Comparison of ENCODE assay signal across 8 cellular contexts in genomic region chr9:131731237-131731995, GRCh38. TPM values are rescaled to one million over a fixed set of nuclear protein-coding genes. Genes with fewer than 3 reads are reported as not detected.
DNase-seq lines count a peak whose midpoint lies in the region; ATAC-seq and TF ChIP-seq lines count a peak whose summit lies in the region.

No MANE protein-coding gene starts in this region.

- H3K4me1 Mint-ChIP-seq in activated naive CD8-positive, alpha-beta T cell (ENCODE audit: low read depth): peaks cover 95% of the 10 kb centered on the region

- H3K36me3 ChIP-seq in lower lobe of right lung: no peaks in the 10 kb centered on the region
- H3K36me3 ChIP-seq in vagina: peaks cover 0 to 5% of the 10 kb centered on the region in 2 donors

- H3K4me3 Mint-ChIP-seq in activated naive CD8-positive, alpha-beta T cell: peak overlapping the region; percentile 83

- H3K27ac Mint-ChIP-seq in activated naive CD8-positive, alpha-beta T cell: peak overlapping the region; percentile 96

- intact Hi-C loops in lower lobe of right lung (cut with DNase I): loop anchor here (10.0 kb wide), 1 partner anchor 77 kb away; no protein-coding TSS in a partner anchor
- intact Hi-C loops in vagina (cut with DNase I): no loop called here

- H3K27ac ChIP-seq in lower lobe of right lung: peak overlapping the region; percentile 91
- H3K27ac ChIP-seq in vagina: peak overlapping the region; percentile 64

- H3K4me3 ChIP-seq in lower lobe of right lung: no peak overlapping the region
- H3K4me3 ChIP-seq in vagina: no peak overlapping the region

- H3K27me3 Mint-ChIP-seq in activated naive CD8-positive, alpha-beta T cell: no peaks in the 10 kb centered on the region

- TF ChIP-seq CTCF in lower lobe of right lung (IDR thresholded peaks at IDR 0.05) (no peak), vagina (IDR thresholded peaks at IDR 0.05) (no peak)

- H3K36me3 Mint-ChIP-seq in activated naive CD8-positive, alpha-beta T cell: peaks cover 4% of the 10 kb centered on the region

- ATAC-seq in lower lobe of right lung: no peak

- H3K27me3 ChIP-seq in lower lobe of right lung (ENCODE audit: low read depth) (no peaks in the 10 kb centered on the region), vagina (no peaks in the 10 kb centered on the region)

- no peak for TF ChIP-seq POLR2A in vagina (IDR thresholded peaks at IDR 0.05)

- H3K9me3 ChIP-seq in lower lobe of right lung: no peaks in the 10 kb centered on the region
- H3K9me3 ChIP-seq in vagina: no peaks in the 10 kb centered on the region

- peak; percentile 29 for DNase-seq in stimulated activated CD4-positive, alpha-beta T cell treated with anti-CD3 and anti-CD28 coated beads, Interleukin-4, amount 100 ng/mL, for 24 hours
- no peak for DNase-seq in stimulated activated CD4-positive, alpha-beta T cell treated with anti-CD3 and anti-CD28 coated beads, Interleukin-2, amount 100 ng/mL, for 24 hours
- DNase-seq in lower lobe of right lung: no peak
- DNase-seq in vagina (ENCODE audit: extremely low spot score in 2 of 2): no peak
- DNase-seq in amniotic stem cell (lab: John Stamatoyannopoulos, UW): no peak
- DNase-seq in NCI-H345 (lab: John Stamatoyannopoulos, UW): no peak
- DNase-seq in AML-193 (lab: John Stamatoyannopoulos, UW): no peak

- H3K4me1 ChIP-seq in lower lobe of right lung (peaks cover 93% of the 10 kb centered on the region), vagina (peaks cover 98% of the 10 kb centered on the region)

- no peaks in the 10 kb centered on the region for H3K9me3 Mint-ChIP-seq in activated naive CD8-positive, alpha-beta T cell (ENCODE audit: low read depth)

RNA-seq across cellular contexts. Expression of gene RAPGEF1, which starts 8.5 kb away (rescaled TPM):
- total RNA-seq in lower lobe of right lung: 146 TPM
- 57.9 TPM for total RNA-seq in vagina
